23 cellular contexts compared by ENCODE assay signal in the genomic region with DNA sequence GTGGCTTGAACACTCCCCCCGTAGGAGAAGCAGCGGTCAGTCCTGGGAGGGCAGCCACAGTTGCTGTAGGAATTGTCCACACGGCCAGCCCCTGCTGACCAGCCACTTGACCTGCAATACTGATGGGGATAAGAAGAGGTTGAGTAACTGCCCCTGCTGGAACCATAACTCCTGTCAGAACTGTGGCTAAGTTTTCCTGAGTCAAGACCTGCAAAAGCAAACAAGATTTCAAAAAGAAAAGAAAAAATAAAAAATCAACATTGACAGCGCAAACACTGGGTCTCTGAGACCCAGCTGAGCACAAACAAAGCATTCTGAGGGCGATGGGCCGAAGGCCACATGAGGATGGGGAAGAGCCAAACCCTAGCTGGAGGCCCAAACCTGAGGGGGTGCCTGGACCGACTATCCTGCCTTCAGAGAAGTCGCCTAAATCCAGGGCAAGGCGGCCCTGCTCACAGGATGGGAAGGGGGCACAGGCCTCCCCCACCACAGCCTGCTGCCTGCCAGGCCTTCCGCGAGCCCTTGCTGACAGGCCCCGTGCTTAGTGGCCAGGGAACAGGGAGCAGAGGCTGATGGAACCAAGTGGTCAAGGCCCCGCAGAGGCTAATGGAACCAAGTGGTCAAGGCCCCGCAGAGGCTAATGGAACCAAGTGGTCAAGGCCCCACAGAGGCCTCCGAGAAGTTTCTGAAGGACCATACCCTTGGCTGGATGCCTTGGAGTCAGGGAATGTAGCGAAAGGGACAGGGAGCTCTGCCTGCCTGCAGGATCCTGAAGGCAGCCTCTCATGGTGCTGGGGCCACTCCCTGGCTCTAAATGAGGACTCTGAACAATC. TPM values are rescaled to one million over a fixed set of nuclear protein-coding genes. Genes with fewer than 3 reads are reported as not detected.
A peak's percentile ranks its signal among the peaks of the same experiment; 100 is the strongest.
DNase-seq lines count a peak whose midpoint lies in the region; ATAC-seq, FAIRE-seq and TF ChIP-seq lines count a peak whose summit lies in the region.
"Had no signal": no experiment of that assay in that cellular context is flagged by ENCODE, and none has a peak within 500 bp of the region (broad histone marks: within the 10 kb centered on the region; RNA-seq: fewer than 3 reads in every experiment).

No MANE protein-coding gene starts in this region.

- intact Hi-C loops in Caco-2 (cut with micrococcal nuclease; ENCODE audit: unreplicated experiment): loop anchor here (1.0 to 2.0 kb wide), 2 partner anchors 20 to 25 kb away; partner anchors contain the start of genes POU6F1 and TFCP2
- intact Hi-C loops in dendritic cell treated with granulocyte-macrophage colony-stimulating factor and Interleukin-4, amounts not matched to agents 40 ng/mL and 50 ng/mL, for 4 days (cut with micrococcal nuclease): no loop called here

- BruUV-seq in Caco-2 (replicated peaks; lab: Mats Ljungman, UMichigan): no TSS peak

- POLR2A ChIA-PET in Caco-2 (lab: Charles Lee) (interaction anchor here (0.7 kb wide), 1 partner anchor 20 kb away, joined by 3 read pairs; no protein-coding TSS in a partner anchor), WTC11 (lab: Charles Lee) (no interaction called here)

- no peaks in the 10 kb centered on the region for H3K36me3 Mint-ChIP-seq in Caco-2 (ENCODE audit: insufficient read depth, unreplicated experiment)
- H3K36me3 Mint-ChIP-seq in WTC11: no peaks in the 10 kb centered on the region
- H3K36me3 Mint-ChIP-seq in dendritic cell treated with granulocyte-macrophage colony-stimulating factor and Interleukin-4, amounts not matched to agents 40 ng/mL and 50 ng/mL, for 4 days (ENCODE audit: low read depth): no peaks in the 10 kb centered on the region
- no peaks in the 10 kb centered on the region for H3K36me3 Mint-ChIP-seq in progenitor cell of endocrine pancreas (ENCODE audit: insufficient read depth)

- H3K4me3 Mint-ChIP-seq in Caco-2 (ENCODE audit: unreplicated experiment) (no peak overlapping the region), WTC11 (no peak overlapping the region), progenitor cell of endocrine pancreas (ENCODE audit: low read depth) (no peak overlapping the region)
- no peak overlapping the region for H3K4me3 Mint-ChIP-seq in dendritic cell treated with granulocyte-macrophage colony-stimulating factor and Interleukin-4, amounts not matched to agents 40 ng/mL and 50 ng/mL, for 4 days
- H3K4me3 Mint-ChIP-seq: CD4-positive, CD25-positive, alpha-beta regulatory T cell; IgD-negative memory B cell had no signal

- peak; percentile 50 to 52 for DNase-seq in Caco-2
- DNase-seq in WTC11 (ENCODE audit: low spot score): no peak
- no peak for DNase-seq in progenitor cell of endocrine pancreas (ENCODE audit: low spot score, unreplicated experiment)
- no peak for DNase-seq in NCI-H1436 (lab: John Stamatoyannopoulos, UW)
- no peak for DNase-seq in DMS153 (lab: John Stamatoyannopoulos, UW)
- no peak for DNase-seq in frontal cortex (ENCODE audit: low spot score in 2 of 2)
- no peak for DNase-seq in stimulated activated CD4-positive, alpha-beta T cell treated with anti-CD3 and anti-CD28 coated beads, Interleukin-1b, Interleukin-23, amount 100 ng/mL, for 48 hours
- DNase-seq: BE2C; CD4-positive, CD25-positive, alpha-beta regulatory T cell; DMS79 treated with DMSO at 0.1 percent for 48 hours; GM23248; Karpas-422; NCI-H1694 treated with DMSO at 0.1 percent for 48 hours; NCI-H2081 treated with DMSO at 0.1 percent for 48 hours; NCI-H2171 treated with DMSO at 0.1 percent for 48 hours; NCI-H524 treated with DMSO at 0.1 percent for 48 hours; NCI-H82; OCI-M1; SJCRH30 had no signal

- no peaks in the 10 kb centered on the region for H3K9me3 Mint-ChIP-seq in Caco-2 (ENCODE audit: unreplicated experiment)
- no peaks in the 10 kb centered on the region for H3K9me3 Mint-ChIP-seq in WTC11
- H3K9me3 Mint-ChIP-seq in dendritic cell treated with granulocyte-macrophage colony-stimulating factor and Interleukin-4, amounts not matched to agents 40 ng/mL and 50 ng/mL, for 4 days: no peaks in the 10 kb centered on the region
- no peaks in the 10 kb centered on the region for H3K9me3 Mint-ChIP-seq in progenitor cell of endocrine pancreas (ENCODE audit: low read depth)
- H3K9me3 Mint-ChIP-seq: CD4-positive, CD25-positive, alpha-beta regulatory T cell; IgD-negative memory B cell had no signal

- no peaks in the 10 kb centered on the region for H3K9me3 ChIP-seq in Caco-2
- H3K9me3 ChIP-seq: BE2C, HAP-1, SJCRH30 had no signal

- H3K27me3 Mint-ChIP-seq in Caco-2 (ENCODE audit: insufficient read depth, unreplicated experiment): no peaks in the 10 kb centered on the region
- no peaks in the 10 kb centered on the region for H3K27me3 Mint-ChIP-seq in WTC11 (ENCODE audit: low read depth)
- peaks cover 2% of the 10 kb centered on the region for H3K27me3 Mint-ChIP-seq in dendritic cell treated with granulocyte-macrophage colony-stimulating factor and Interleukin-4, amounts not matched to agents 40 ng/mL and 50 ng/mL, for 4 days
- no peaks in the 10 kb centered on the region for H3K27me3 Mint-ChIP-seq in progenitor cell of endocrine pancreas
- H3K27me3 Mint-ChIP-seq: CD4-positive, CD25-positive, alpha-beta regulatory T cell; IgD-negative memory B cell had no signal

- no peaks in the 10 kb centered on the region for H3K27me3 ChIP-seq in Caco-2 (replicated peaks; ENCODE audit: control insufficient read depth, insufficient read depth, low read length)
- H3K27me3 ChIP-seq: BE2C, SJCRH30 had no signal

- peak in 1 of 2 experiments; percentile 13 for TF ChIP-seq CTCF in Caco-2 (IDR thresholded peaks at IDR 0.05; ENCODE audit: insufficient read depth in 1 of 2, low read depth in 1 of 2, low read length in 1 of 2, severe bottlenecking in 1 of 2, unreplicated experiment in 1 of 2)
- no peak for TF ChIP-seq CTCF in WTC11 (IDR thresholded peaks at IDR 0.05)
- no peak for TF ChIP-seq CTCF in progenitor cell of endocrine pancreas (IDR thresholded peaks at IDR 0.05; ENCODE audit: unreplicated experiment)

- peaks cover 11% of the 10 kb centered on the region; the same call in 1 of the 2 replicates for H3K4me1 ChIP-seq in Caco-2
- H3K4me1 ChIP-seq: BE2C, HAP-1, SJCRH30 had no signal

- peaks cover 21% of the 10 kb centered on the region for H3K4me1 Mint-ChIP-seq in Caco-2 (ENCODE audit: low read depth, unreplicated experiment)
- H3K4me1 Mint-ChIP-seq in WTC11: no peaks in the 10 kb centered on the region
- peaks cover 21% of the 10 kb centered on the region for H3K4me1 Mint-ChIP-seq in dendritic cell treated with granulocyte-macrophage colony-stimulating factor and Interleukin-4, amounts not matched to agents 40 ng/mL and 50 ng/mL, for 4 days (ENCODE audit: low read depth)
- peaks cover 6% of the 10 kb centered on the region for H3K4me1 Mint-ChIP-seq in progenitor cell of endocrine pancreas (ENCODE audit: low read depth)
- H3K4me1 Mint-ChIP-seq: IgD-negative memory B cell had no signal

- H3K36me3 ChIP-seq in Caco-2 (ENCODE audit: control insufficient read depth, insufficient read depth, low read length): no peaks in the 10 kb centered on the region
- H3K36me3 ChIP-seq: BE2C, SJCRH30 had no signal

- no peak overlapping the region for H3K4me3 ChIP-seq in Caco-2 (ENCODE audit: low read depth, low read length)
- H3K4me3 ChIP-seq: GM23248, HAP-1, SJCRH30 had no signal

- FAIRE-seq in frontal cortex (lab: Jason Lieb, UNC): no peak
- FAIRE-seq: RCC 7860 had no signal

- peak overlapping the region; percentile 43 for H3K27ac Mint-ChIP-seq in Caco-2 (ENCODE audit: unreplicated experiment)
- H3K27ac Mint-ChIP-seq in WTC11: 0 out of 2 replicates have a peak overlapping the region, but pooled peaks have one; percentile 26
- H3K27ac Mint-ChIP-seq in dendritic cell treated with granulocyte-macrophage colony-stimulating factor and Interleukin-4, amounts not matched to agents 40 ng/mL and 50 ng/mL, for 4 days: peak overlapping the region; percentile 84
- H3K27ac Mint-ChIP-seq in progenitor cell of endocrine pancreas: peak overlapping the region; percentile 21
- H3K27ac Mint-ChIP-seq: CD4-positive, CD25-positive, alpha-beta regulatory T cell; IgD-negative memory B cell had no signal

- ATAC-seq in WTC11: no peak

- CTCF ChIA-PET in Caco-2 (lab: Charles Lee) (interaction anchor here (0.6 kb wide), 1 partner anchor 687 kb away, joined by 8 read pairs; no protein-coding TSS in a partner anchor), WTC11 (lab: Charles Lee) (no interaction called here)

TF ChIP-seq in WTC11, 78 proteins besides CTCF, POLR2A, EP300 and RAD21:
- TF ChIP-seq, protein P1, sequence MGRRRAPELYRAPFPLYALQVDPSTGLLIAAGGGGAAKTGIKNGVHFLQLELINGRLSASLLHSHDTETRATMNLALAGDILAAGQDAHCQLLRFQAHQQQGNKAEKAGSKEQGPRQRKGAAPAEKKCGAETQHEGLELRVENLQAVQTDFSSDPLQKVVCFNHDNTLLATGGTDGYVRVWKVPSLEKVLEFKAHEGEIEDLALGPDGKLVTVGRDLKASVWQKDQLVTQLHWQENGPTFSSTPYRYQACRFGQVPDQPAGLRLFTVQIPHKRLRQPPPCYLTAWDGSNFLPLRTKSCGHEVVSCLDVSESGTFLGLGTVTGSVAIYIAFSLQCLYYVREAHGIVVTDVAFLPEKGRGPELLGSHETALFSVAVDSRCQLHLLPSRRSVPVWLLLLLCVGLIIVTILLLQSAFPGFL (CRISPR knock-in tag; IDR thresholded peaks at IDR 0.05; ENCODE audit: borderline replicate concordance): no peak
- TF ChIP-seq, protein P2, sequence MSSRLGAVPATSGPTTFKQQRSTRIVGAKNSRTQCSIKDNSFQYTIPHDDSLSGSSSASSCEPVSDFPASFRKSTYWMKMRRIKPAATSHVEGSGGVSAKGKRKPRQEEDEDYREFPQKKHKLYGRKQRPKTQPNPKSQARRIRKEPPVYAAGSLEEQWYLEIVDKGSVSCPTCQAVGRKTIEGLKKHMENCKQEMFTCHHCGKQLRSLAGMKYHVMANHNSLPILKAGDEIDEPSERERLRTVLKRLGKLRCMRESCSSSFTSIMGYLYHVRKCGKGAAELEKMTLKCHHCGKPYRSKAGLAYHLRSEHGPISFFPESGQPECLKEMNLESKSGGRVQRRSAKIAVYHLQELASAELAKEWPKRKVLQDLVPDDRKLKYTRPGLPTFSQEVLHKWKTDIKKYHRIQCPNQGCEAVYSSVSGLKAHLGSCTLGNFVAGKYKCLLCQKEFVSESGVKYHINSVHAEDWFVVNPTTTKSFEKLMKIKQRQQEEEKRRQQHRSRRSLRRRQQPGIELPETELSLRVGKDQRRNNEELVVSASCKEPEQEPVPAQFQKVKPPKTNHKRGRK (CRISPR knock-in tag; IDR thresholded peaks at IDR 0.05; ENCODE audit: borderline replicate concordance): no peak
- TF ChIP-seq ZNF423 (CRISPR knock-in tag; IDR thresholded peaks at IDR 0.05) (no peak), JAZF1 (CRISPR knock-in tag; IDR thresholded peaks at IDR 0.05) (no peak), CREM (CRISPR knock-in tag; IDR thresholded peaks at IDR 0.05) (no peak)

RNA-seq across cellular contexts. Expression of gene POU6F1, which starts 19.1 kb away (rescaled TPM):
- total RNA-seq in Caco-2 (2022) (4.1 and 5.3 TPM in 2 replicates), WTC11 (2021) (10.2 to 14.5 TPM (median 11.2 TPM) in 3 replicates), progenitor cell of endocrine pancreas (8.2 and 11.6 TPM in 2 replicates), frontal cortex (9.0 TPM)

RNA-seq across cellular contexts. Expression of gene TFCP2, which starts 25.8 kb away (rescaled TPM):
- total RNA-seq in Caco-2 (2022) (51.4 and 52.6 TPM in 2 replicates), WTC11 (2021) (35.4 to 37.8 TPM (median 37.4 TPM) in 3 replicates), progenitor cell of endocrine pancreas (40.0 and 44.2 TPM in 2 replicates), frontal cortex (15.1 TPM)

RNA-seq across cellular contexts. Expression of gene DAZAP2, which starts 39.8 kb away (rescaled TPM):
- total RNA-seq in Caco-2 (2022) (84.9 and 100 TPM in 2 replicates), WTC11 (2021) (30.4 to 35.8 TPM (median 33.0 TPM) in 3 replicates), progenitor cell of endocrine pancreas (103 and 106 TPM in 2 replicates), frontal cortex (34.2 TPM)

Comparison
In these comparisons a context has a peak if more than half of its experiments do, and no peak if none do; other contexts are left out.
1. DNase-seq: peak in Caco-2 (2 of 2); none in WTC11 (single experiment), progenitor cell of endocrine pancreas (single experiment), NCI-H1436 (single experiment), DMS153 (single experiment), frontal cortex (0 of 2) and stimulated activated CD4-positive, alpha-beta T cell treated with anti-CD3 and anti-CD28 coated beads, Interleukin-1b, Interleukin-23, amount 100 ng/mL, for 48 hours (single experiment).
2. H3K27ac Mint-ChIP-seq: peak in every context shown above with its lines; median percentile 84 in dendritic cell treated with granulocyte-macrophage colony-stimulating factor and Interleukin-4, amounts not matched to agents 40 ng/mL and 50 ng/mL, for 4 days; 43 in Caco-2; 26 in WTC11; 21 in progenitor cell of endocrine pancreas.